16 cellular contexts compared by ENCODE assay signal in the genomic region with DNA sequence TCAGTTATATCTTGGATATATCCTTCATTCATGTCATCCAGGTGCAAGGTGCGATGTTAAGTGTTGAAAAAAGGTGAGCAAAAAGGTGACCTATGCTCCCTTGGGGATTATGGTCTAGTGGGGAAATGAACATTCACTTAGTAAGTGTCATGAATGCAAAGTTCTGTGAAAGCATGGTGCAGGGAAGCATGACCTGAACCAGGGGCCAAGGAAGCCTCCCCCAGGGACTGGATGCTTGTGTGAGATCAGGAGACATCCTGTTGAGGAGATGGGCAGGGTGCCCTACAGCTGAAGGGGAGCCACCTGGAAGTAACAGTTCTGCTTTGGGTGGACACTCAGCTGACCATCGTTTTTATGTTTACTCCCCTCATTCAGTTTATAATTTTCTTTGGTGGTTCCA.
DNase-seq lines count a peak whose midpoint lies in the region; ATAC-seq lines count a peak whose summit lies in the region.
"Had no signal": no experiment of that assay in that cellular context is flagged by ENCODE, and none has a peak within 500 bp of the region (broad histone marks: within the 10 kb centered on the region; RNA-seq: fewer than 3 reads in every experiment).

No MANE protein-coding gene starts in this region.

- DNase-seq in germinal center (ENCODE audit: low spot score) (peak; percentile 59), DMS114 treated with DMSO at 0.1 percent for 48 hours (lab: John Stamatoyannopoulos, UW; ENCODE audit: unreplicated experiment) (no peak), NCI-H774 (lab: John Stamatoyannopoulos, UW) (no peak)
- DNase-seq in activated CD4-positive, alpha-beta T cell treated with anti-CD3 and anti-CD28 coated beads, Interleukin-2, amount 50 U/mL, for 4 hours, result no peak
- DNase-seq: activated CD8-positive, alpha-beta T cell treated with anti-CD3 and anti-CD28 coated beads, Interleukin-2, amount 10 ng/mL, durations not matched to agents 7 days and 5 days; activated naive CD8-positive, alpha-beta T cell treated with anti-CD3 and anti-CD28 coated beads, Interleukin-2, amount 10 ng/mL, durations not matched to agents 7 days and 5 days; CD4-positive, alpha-beta memory T cell; naive thymus-derived CD8-positive, alpha-beta T cell; NCI-H82; RPMI8226; SW 1271 had no signal

- ATAC-seq in GM18502 (IDR thresholded peaks at IDR 0.05; ENCODE audit: poor library complexity, unreplicated experiment) (peak; percentile 78), GM21381 (IDR thresholded peaks at IDR 0.05; ENCODE audit: unreplicated experiment) (peak; percentile 49), HG03108 (IDR thresholded peaks at IDR 0.05; ENCODE audit: unreplicated experiment) (peak; percentile 53), HG02642 (IDR thresholded peaks at IDR 0.05; ENCODE audit: poor library complexity, unreplicated experiment) (no peak)
- ATAC-seq: activated CD8-positive, alpha-beta T cell treated with anti-CD3 and anti-CD28 coated beads, Interleukin-2, amount 10 ng/mL, durations not matched to agents 7 days and 5 days; K562; naive thymus-derived CD8-positive, alpha-beta T cell had no signal
